34 cellular contexts compared by ENCODE assay signal in genomic region chr2:203606051-203606450, GRCh38.
"Had no signal": no experiment of that assay in that cellular context is flagged by ENCODE, and none has a peak within 500 bp of the region (broad histone marks: within the 10 kb centered on the region; RNA-seq: fewer than 3 reads in every experiment).

No MANE protein-coding gene starts in this region.

- DNase-seq: activated B cell treated with CpG ODN at 0.5 μM for 24 hours; activated CD4-positive, alpha-beta memory T cell treated with anti-CD3 and anti-CD28 coated beads for 36 hours; activated CD4-positive, alpha-beta T cell treated with anti-CD3 and anti-CD28 coated beads for 4 hours; activated CD4-positive, alpha-beta T cell treated with anti-CD3 and anti-CD28 coated beads, Interleukin-2, amount 10 ng/mL, durations not matched to agents 24 days and 14 days; activated CD4-positive, alpha-beta T cell treated with anti-CD3 and anti-CD28 coated beads, Interleukin-2, amount 50 U/mL, for 1 hour; activated CD4-positive, alpha-beta T cell treated with anti-CD3 and anti-CD28 coated beads, Interleukin-2, amount 50 U/mL, for 4 hours; activated CD4-positive, CD25-positive, alpha-beta regulatory T cell treated with anti-CD3 and anti-CD28 coated beads, Interleukin-2, amount 50 U/mL, for 72 hours; activated CD8-positive, alpha-beta memory T cell treated with anti-CD3 and anti-CD28 coated beads, Interleukin-2, amount 50 U/mL, for 4 hours; activated CD8-positive, alpha-beta T cell treated with anti-CD3 and anti-CD28 coated beads for 36 hours; activated effector memory CD4-positive, alpha-beta T cell treated with anti-CD3 and anti-CD28 coated beads, Interleukin-2, amount 50 U/mL, for 16 hours; activated gamma-delta T cell treated with Interleukin-2 at 50 U/mL for 16 hours; activated naive CD4-positive, alpha-beta T cell; activated naive CD4-positive, alpha-beta T cell treated with anti-CD3 and anti-CD28 coated beads for 36 hours; activated naive CD4-positive, alpha-beta T cell treated with anti-CD3 and anti-CD28 coated beads, Interleukin-2, amount 50 U/mL, for 16 hours; activated naive CD8-positive, alpha-beta T cell treated with anti-CD3 and anti-CD28 coated beads for 36 hours; activated T-cell treated with anti-CD3 and anti-CD28 coated beads for 4 hours; activated T-cell treated with anti-CD3 and anti-CD28 coated beads, Interleukin-2, amount 50 U/mL, for 1 hour; activated T-cell treated with anti-CD3 and anti-CD28 coated beads, Interleukin-2, amount 50 U/mL, for 4 hours; activated T-cell treated with anti-CD3 and anti-CD28 coated beads, Interleukin-2, amount 50 U/mL, for 72 hours; adrenal gland; amniotic stem cell; aorta; body of pancreas; brain microvascular endothelial cell; central memory CD4-positive, alpha-beta T cell; T-helper 1 cell; T-helper 2 cell; T-helper 9 cell had no signal

- H3K9me3 ChIP-seq: adrenal gland, body of pancreas, breast epithelium had no signal

- ATAC-seq: activated CD8-positive, alpha-beta T cell treated with anti-CD3 and anti-CD28 coated beads for 36 hours; activated naive CD4-positive, alpha-beta T cell treated with anti-CD3 and anti-CD28 coated beads, Interleukin-2, amount 50 U/mL, for 72 hours; activated T-cell treated with anti-CD3 and anti-CD28 coated beads, Interleukin-2, amount 50 U/mL, for 4 hours; activated T-cell treated with anti-CD3 and anti-CD28 coated beads, Interleukin-2, amount 50 U/mL, for 72 hours; activated T-helper 17 cell treated with anti-CD3 and anti-CD28 coated beads, Interleukin-2, amount 50 U/mL, for 72 hours; body of pancreas had no signal

- H3K4me1 ChIP-seq: adrenal gland, body of pancreas, breast epithelium had no signal

- H3K27me3 ChIP-seq: adrenal gland, body of pancreas, brain microvascular endothelial cell, breast epithelium had no signal

- FAIRE-seq: astrocyte, TTC549 had no signal

- H3K27ac ChIP-seq: adrenal gland, body of pancreas, brain microvascular endothelial cell, breast epithelium, VCaP had no signal

- H3K36me3 ChIP-seq: adrenal gland, brain microvascular endothelial cell, breast epithelium had no signal

- H3K4me3 ChIP-seq: adrenal gland, body of pancreas, breast epithelium had no signal
